In genomic region chr7:102205915-102206314, GRCh38 we compare ENCODE assay signal across 29 cellular contexts.
"Had no signal": no experiment of that assay in that cellular context is flagged by ENCODE, and none has a peak within 500 bp of the region (broad histone marks: within the 10 kb centered on the region; RNA-seq: fewer than 3 reads in every experiment).

No MANE protein-coding gene starts in this region.

- H3K4me3 Mint-ChIP-seq: activated CD8-positive, alpha-beta T cell treated with anti-CD3 and anti-CD28 coated beads, Interleukin-2, amount 10 ng/mL, durations not matched to agents 7 days and 5 days; IgD-negative memory B cell had no signal

- H3K27ac Mint-ChIP-seq: activated CD8-positive, alpha-beta T cell treated with anti-CD3 and anti-CD28 coated beads, Interleukin-2, amount 10 ng/mL, durations not matched to agents 7 days and 5 days had no signal

- H3K9me3 ChIP-seq: ascending aorta had no signal

- H3K27me3 ChIP-seq: ascending aorta, brain microvascular endothelial cell, cardiac muscle cell had no signal

- H3K4me1 ChIP-seq: ascending aorta had no signal

- H3K4me3 ChIP-seq: ascending aorta, cardiac muscle cell, SK-N-MC had no signal

- H3K27ac ChIP-seq: ascending aorta, brain microvascular endothelial cell, cardiac muscle cell, SK-N-MC, WERI-Rb-1 had no signal

- ATAC-seq: activated CD8-positive, alpha-beta T cell treated with anti-CD3 and anti-CD28 coated beads, Interleukin-2, amount 10 ng/mL, durations not matched to agents 7 days and 5 days; Panc1; Right ventricle myocardium inferior had no signal

- H3K27me3 Mint-ChIP-seq: IgD-negative memory B cell had no signal

- DNase-seq: activated CD4-positive, alpha-beta T cell treated with anti-CD3 and anti-CD28 coated beads for 48 hours; activated CD4-positive, alpha-beta T cell treated with anti-CD3 and anti-CD28 coated beads, Interleukin-2, amount 50 U/mL, for 4 hours; activated CD4-positive, CD25-positive, alpha-beta regulatory T cell treated with anti-CD3 and anti-CD28 coated beads, Interleukin-2, amount 50 U/mL, for 72 hours; activated CD8-positive, alpha-beta memory T cell treated with anti-CD3 and anti-CD28 coated beads, Interleukin-2, amount 50 U/mL, for 48 hours; activated CD8-positive, alpha-beta T cell treated with anti-CD3 and anti-CD28 coated beads, Interleukin-2, amount 10 ng/mL, durations not matched to agents 7 days and 5 days; activated naive CD4-positive, alpha-beta T cell treated with anti-CD3 and anti-CD28 coated beads, Interleukin-2, amount 50 U/mL, for 16 hours; activated T-cell treated with anti-CD3 and anti-CD28 coated beads, Interleukin-2, amount 50 U/mL, for 1 hour; brain microvascular endothelial cell; KG1; NCI-H1092; NCI-H1417; NCI-H1694; NCI-H2029; NCI-H2107; NCI-H345; NCI-H510A; NCI-H526 treated with DMSO at 0.1 percent for 48 hours; NCI-H82; NK-92 treated with Interleukin-12 subunit alpha and Interleukin-12 subunit beta, amount 100 ng/mL, for 24 hours; OCI-M1; RPMI8226; T-helper 1 cell; WERI-Rb-1 had no signal

- H3K9me3 Mint-ChIP-seq: IgD-negative memory B cell had no signal
